9 cellular contexts compared by ENCODE assay signal in the genomic region with DNA sequence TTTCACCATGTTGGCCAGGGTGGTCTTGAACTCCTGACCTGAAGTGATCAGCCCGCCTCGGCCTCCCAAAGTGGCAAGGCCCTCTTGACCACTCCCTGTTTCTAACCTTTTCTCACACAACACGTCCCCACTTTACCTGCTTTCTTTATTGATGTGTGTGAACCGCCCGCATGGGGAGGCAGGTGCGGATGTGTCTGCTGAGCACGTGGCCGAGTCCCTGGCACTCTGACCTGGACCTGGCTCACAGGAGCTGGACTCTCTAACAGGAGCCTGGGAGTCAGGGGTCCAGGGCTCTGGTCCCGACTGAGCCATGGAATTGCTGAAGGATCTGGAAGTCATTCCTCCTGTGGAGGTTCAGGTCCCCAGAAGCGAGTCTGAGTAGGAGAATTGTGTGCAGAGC. TPM values are rescaled to one million over a fixed set of nuclear protein-coding genes. Genes with fewer than 3 reads are reported as not detected.
"Had no signal": no experiment of that assay in that cellular context is flagged by ENCODE, and none has a peak within 500 bp of the region (broad histone marks: within the 10 kb centered on the region; RNA-seq: fewer than 3 reads in every experiment).

No MANE protein-coding gene starts in this region.

- H2AFZ ChIP-seq: GM23248 had no signal

- H3K27ac Mint-ChIP-seq: H9 had no signal

- H3K4me3 Mint-ChIP-seq: H9, IgD-negative memory B cell had no signal

- H3K4me3 ChIP-seq: GM23248 had no signal

- H3K36me3 Mint-ChIP-seq: IgD-negative memory B cell had no signal

- H3K4me1 Mint-ChIP-seq: IgD-negative memory B cell had no signal

- H3K27ac ChIP-seq: GM23248, HL-60 had no signal

- DNase-seq: GM23248, GOT3, H9, HCEC 1CT, KBM-7 had no signal

- FAIRE-seq: H54, HTR-8/SVneo had no signal

- H3K9ac ChIP-seq: GM23248 had no signal

RNA-seq across cellular contexts. Expression of gene C11orf96, which starts 40.0 kb away (rescaled TPM):
- polyA plus RNA-seq: IgD-negative memory B cell had no signal
